1 cellular context compared by ENCODE assay signal in genomic region chr2:153479527-153479926, GRCh38.
TF ChIP-seq lines count a peak whose summit lies in the region.

No MANE protein-coding gene starts in this region.

TF ChIP-seq in H1, 55 proteins besides CTCF, POLR2A, EP300 and RAD21 (continued from another document):
- TF ChIP-seq EZH2 (IDR thresholded peaks at IDR 0.05; ENCODE audit: low read depth, low read length, severe bottlenecking) (no peak), TBP (IDR thresholded peaks at IDR 0.05; ENCODE audit: low read depth, low read length) (no peak), JUN (IDR thresholded peaks at IDR 0.05; ENCODE audit: low read depth, low read length) (no peak), POU5F1 (IDR thresholded peaks at IDR 0.05; ENCODE audit: low read depth, low read length) (no peak), KDM1A (IDR thresholded peaks at IDR 0.05; ENCODE audit: borderline replicate concordance, low read length) (no peak), SP1 (IDR thresholded peaks at IDR 0.05; ENCODE audit: low read depth, low read length) (no peak), CEBPB (IDR thresholded peaks at IDR 0.05; ENCODE audit: low read depth, low read length) (no peak), NRF1 (IDR thresholded peaks at IDR 0.05; ENCODE audit: low read depth, low read length) (no peak)
- TF ChIP-seq, protein P1, sequence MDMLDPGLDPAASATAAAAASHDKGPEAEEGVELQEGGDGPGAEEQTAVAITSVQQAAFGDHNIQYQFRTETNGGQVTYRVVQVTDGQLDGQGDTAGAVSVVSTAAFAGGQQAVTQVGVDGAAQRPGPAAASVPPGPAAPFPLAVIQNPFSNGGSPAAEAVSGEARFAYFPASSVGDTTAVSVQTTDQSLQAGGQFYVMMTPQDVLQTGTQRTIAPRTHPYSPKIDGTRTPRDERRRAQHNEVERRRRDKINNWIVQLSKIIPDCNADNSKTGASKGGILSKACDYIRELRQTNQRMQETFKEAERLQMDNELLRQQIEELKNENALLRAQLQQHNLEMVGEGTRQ (IDR thresholded peaks at IDR 0.05; ENCODE audit: low read length), result no peak
TF ChIP-seq in H1: peak in this region for 0.
